ENCODE assay signal across 23 cellular contexts in genomic region chr2:205914198-205914597, GRCh38.
DNase-seq lines count a peak whose midpoint lies in the region; ATAC-seq, FAIRE-seq and TF ChIP-seq lines count a peak whose summit lies in the region.
"Had no signal": no experiment of that assay in that cellular context is flagged by ENCODE, and none has a peak within 500 bp of the region (broad histone marks: within the 10 kb centered on the region; RNA-seq: fewer than 3 reads in every experiment).

No MANE protein-coding gene starts in this region.

- H3K79me2 ChIP-seq in neural progenitor cell (ENCODE audit: low read depth): no peaks in the 10 kb centered on the region

- H4K20me1 ChIP-seq in neural progenitor cell (ENCODE audit: low read depth): no peaks in the 10 kb centered on the region

- no peak overlapping the region for H2AFZ ChIP-seq in neural progenitor cell (replicated peaks)

- H3K36me3 Mint-ChIP-seq in neural progenitor cell (no peaks in the 10 kb centered on the region), natural killer cell (no peaks in the 10 kb centered on the region)
- H3K36me3 Mint-ChIP-seq: CD8-positive, alpha-beta memory T cell had no signal

- intact Hi-C loops in left colon (cut with DNase I, micrococcal nuclease): no loop called here
- intact Hi-C loops in transverse colon (cut with DNase I; ENCODE audit: low total_unique reads): no loop called here
- intact Hi-C loops in natural killer cell (cut with micrococcal nuclease): no loop called here

- H3K36me3 ChIP-seq in neural progenitor cell: no peaks in the 10 kb centered on the region
- no peaks in the 10 kb centered on the region for H3K36me3 ChIP-seq in transverse colon
- H3K36me3 ChIP-seq: SJSA1 had no signal

- H3K4me1 ChIP-seq in neural progenitor cell: peaks cover 35% of the 10 kb centered on the region
- peaks cover 3 to 43% (median 31%) of the 10 kb centered on the region in 4 donors for H3K4me1 ChIP-seq in transverse colon
- H3K4me1 ChIP-seq: SJSA1 had no signal

- H3K27ac Mint-ChIP-seq in neural progenitor cell (no peak overlapping the region), natural killer cell (no peak overlapping the region)
- H3K27ac Mint-ChIP-seq: CD8-positive, alpha-beta memory T cell had no signal

- H3K27me3 Mint-ChIP-seq in neural progenitor cell (ENCODE audit: insufficient read depth, low read depth) (peaks cover 10% of the 10 kb centered on the region), natural killer cell (ENCODE audit: low read depth in 2 of 2) (peaks cover 21 to 31% of the 10 kb centered on the region in 2 donors)

- TF ChIP-seq CTCF in neural progenitor cell (IDR thresholded peaks at IDR 0.05): no peak
- TF ChIP-seq CTCF in transverse colon (IDR thresholded peaks at IDR 0.05): no peak
- TF ChIP-seq CTCF in natural killer cell (IDR thresholded peaks at IDR 0.05): no peak

- H3K4me2 ChIP-seq in neural progenitor cell: peak overlapping the region; percentile 23

- TF ChIP-seq EP300 in transverse colon (IDR thresholded peaks at IDR 0.05; ENCODE audit: low read depth): no peak

- H3K4me3 ChIP-seq in neural progenitor cell (no peak overlapping the region), transverse colon (no peak overlapping the region)
- H3K4me3 ChIP-seq: SJSA1 had no signal

- peak; percentile 65 for FAIRE-seq in colon (lab: Jason Lieb, UNC)
- FAIRE-seq: D721Med, GM18507, H1 had no signal

- TF ChIP-seq POLR2A in transverse colon (IDR thresholded peaks at IDR 0.05): no peak

- H3K4me3 Mint-ChIP-seq in neural progenitor cell: no peak overlapping the region
- H3K4me3 Mint-ChIP-seq in natural killer cell: no peak overlapping the region
- H3K4me3 Mint-ChIP-seq: CD8-positive, alpha-beta memory T cell had no signal

- H3K27ac ChIP-seq in neural progenitor cell (no peak overlapping the region), transverse colon (peak overlapping the region; percentile 49 to 81 (median 62))
- H3K27ac ChIP-seq: C4-2B, SJSA1 had no signal

- H3K9me3 Mint-ChIP-seq in neural progenitor cell: peaks cover 7% of the 10 kb centered on the region
- no peaks in the 10 kb centered on the region for H3K9me3 Mint-ChIP-seq in natural killer cell
- H3K9me3 Mint-ChIP-seq: CD8-positive, alpha-beta memory T cell had no signal

- H3K27me3 ChIP-seq in neural progenitor cell (no peaks in the 10 kb centered on the region), transverse colon (no peaks in the 10 kb centered on the region)

- no peak overlapping the region for H3K9ac ChIP-seq in neural progenitor cell

- H3K9me3 ChIP-seq in neural progenitor cell (ENCODE audit: low read depth) (no peaks in the 10 kb centered on the region), transverse colon (no peaks in the 10 kb centered on the region)
- H3K9me3 ChIP-seq: SJSA1 had no signal

- DNase-seq in left colon (no peak), neural progenitor cell (ENCODE audit: low spot score) (no peak), transverse colon (no peak), natural killer cell (no peak), NCI-H524 (lab: John Stamatoyannopoulos, UW) (no peak)
- DNase-seq: AML-193; CD8-positive, alpha-beta memory T cell; GDM1; Karpas-422; MV-4-11; NCI-H2029 treated with DMSO at 0.1 percent for 48 hours; NCI-H2171; NCI-H446; NCI-H526 treated with DMSO at 0.1 percent for 48 hours had no signal

- peak; percentile 84 for ATAC-seq in left colon
- no peak for ATAC-seq in HG03039 (IDR thresholded peaks at IDR 0.05; ENCODE audit: unreplicated experiment)
- no peak for ATAC-seq in natural killer cell
- ATAC-seq: HCT116, Right ventricle myocardium inferior had no signal

- no peaks in the 10 kb centered on the region for H3F3A ChIP-seq in neural progenitor cell (ENCODE audit: low read depth)

- peaks cover 32% of the 10 kb centered on the region for H3K4me1 Mint-ChIP-seq in neural progenitor cell
- no peaks in the 10 kb centered on the region for H3K4me1 Mint-ChIP-seq in natural killer cell
- H3K4me1 Mint-ChIP-seq: CD8-positive, alpha-beta memory T cell had no signal

- in situ Hi-C loops in transverse colon (cut with MboI; ENCODE audit: low pct_ligation_motif_present in 1 of 4, low pct_unique_long_range_greater_than_20kb in 1 of 4, low sequenced_read_pairs in 3 of 4): no loop called here
